Comparison of ENCODE assay signal across 18 cellular contexts in the genomic region with DNA sequence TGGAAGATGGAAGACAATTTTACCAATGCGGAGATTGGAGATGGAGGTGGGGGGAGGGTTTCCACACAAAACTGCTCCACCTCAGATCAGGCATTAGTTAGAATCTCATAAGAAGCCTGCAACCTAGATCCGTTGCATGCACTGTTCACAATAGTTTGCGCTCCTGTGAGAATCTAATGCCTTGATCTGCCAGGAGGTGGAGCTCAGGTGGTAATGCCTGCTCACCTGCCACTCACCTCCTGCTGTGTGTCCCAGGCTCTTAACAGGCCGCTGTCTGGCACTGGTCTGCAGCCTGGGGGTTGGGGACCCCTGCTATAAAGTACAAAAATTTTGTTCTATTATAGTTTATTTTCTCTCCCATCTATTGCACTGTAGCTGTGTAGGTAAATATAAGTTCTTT.
"Had no signal": no experiment of that assay in that cellular context is flagged by ENCODE, and none has a peak within 500 bp of the region (broad histone marks: within the 10 kb centered on the region; RNA-seq: fewer than 3 reads in every experiment).

No MANE protein-coding gene starts in this region.

- H3K4me2 ChIP-seq: neural progenitor cell had no signal

- H3K36me3 Mint-ChIP-seq: activated naive CD8-positive, alpha-beta T cell treated with anti-CD3 and anti-CD28 coated beads for 36 hours; naive B cell; neural progenitor cell; stimulated activated naive B cell treated with anti-CD40 and anti-IgM and Interleukin-4, amounts not matched to agents 10 μg/mL and 1 μg/mL and 100 μg/mL, for 72 hours had no signal

- H3K4me3 Mint-ChIP-seq: activated B cell treated with CpG ODN at 0.5 μM for 24 hours; activated CD4-positive, alpha-beta T cell treated with anti-CD3 and anti-CD28 coated beads, Interleukin-2, amount 10 ng/mL, durations not matched to agents 24 days and 14 days; activated naive CD8-positive, alpha-beta T cell treated with anti-CD3 and anti-CD28 coated beads for 36 hours; central memory CD8-positive, alpha-beta T cell; naive B cell; neural progenitor cell; stimulated activated naive B cell treated with anti-CD40 and anti-IgM and Interleukin-4, amounts not matched to agents 10 μg/mL and 1 μg/mL and 100 μg/mL, for 72 hours; T-helper 1 cell treated with Interleukin-12 subunit alpha and Interleukin-12 subunit beta and Interleukin-4 antibody, amounts not matched to agents 30 μg/mL and 1 μg/mL, for 36 hours had no signal

- H3K27me3 Mint-ChIP-seq: activated B cell treated with CpG ODN at 0.5 μM for 24 hours; activated CD4-positive, alpha-beta T cell treated with anti-CD3 and anti-CD28 coated beads, Interleukin-2, amount 10 ng/mL, durations not matched to agents 24 days and 14 days; activated naive CD8-positive, alpha-beta T cell treated with anti-CD3 and anti-CD28 coated beads for 36 hours; central memory CD8-positive, alpha-beta T cell; naive B cell; stimulated activated naive B cell treated with anti-CD40 and anti-IgM and Interleukin-4, amounts not matched to agents 10 μg/mL and 1 μg/mL and 100 μg/mL, for 72 hours had no signal

- H3K27ac Mint-ChIP-seq: activated B cell treated with CpG ODN at 0.5 μM for 24 hours; activated CD4-positive, alpha-beta T cell treated with anti-CD3 and anti-CD28 coated beads, Interleukin-2, amount 10 ng/mL, durations not matched to agents 24 days and 14 days; activated naive CD8-positive, alpha-beta T cell treated with anti-CD3 and anti-CD28 coated beads for 36 hours; naive B cell; neural progenitor cell; stimulated activated naive B cell treated with anti-CD40 and anti-IgM and Interleukin-4, amounts not matched to agents 10 μg/mL and 1 μg/mL and 100 μg/mL, for 72 hours; T-helper 1 cell treated with Interleukin-12 subunit alpha and Interleukin-12 subunit beta and Interleukin-4 antibody, amounts not matched to agents 30 μg/mL and 1 μg/mL, for 36 hours had no signal

- H3K4me3 ChIP-seq: body of pancreas, coronary artery, esophagus squamous epithelium, lung, neural progenitor cell, tibial artery had no signal

- H3K27me3 ChIP-seq: body of pancreas, esophagus squamous epithelium, neural progenitor cell, tibial artery had no signal

- ATAC-seq: body of pancreas; stimulated activated naive B cell treated with anti-CD40 and anti-IgM and Interleukin-4, amounts not matched to agents 10 μg/mL and 1 μg/mL and 100 μg/mL, for 72 hours had no signal

- H3K27ac ChIP-seq: body of pancreas, coronary artery, esophagus squamous epithelium, neural progenitor cell, tibial artery had no signal

- H2AFZ ChIP-seq: neural progenitor cell had no signal

- H3K4me1 Mint-ChIP-seq: activated B cell treated with CpG ODN at 0.5 μM for 24 hours; activated CD4-positive, alpha-beta T cell treated with anti-CD3 and anti-CD28 coated beads, Interleukin-2, amount 10 ng/mL, durations not matched to agents 24 days and 14 days; activated naive CD8-positive, alpha-beta T cell treated with anti-CD3 and anti-CD28 coated beads for 36 hours; central memory CD8-positive, alpha-beta T cell; naive B cell; stimulated activated naive B cell treated with anti-CD40 and anti-IgM and Interleukin-4, amounts not matched to agents 10 μg/mL and 1 μg/mL and 100 μg/mL, for 72 hours had no signal

- DNase-seq: activated B cell treated with CpG ODN at 0.5 μM for 24 hours; activated CD4-positive, alpha-beta T cell treated with anti-CD3 and anti-CD28 coated beads, Interleukin-2, amount 10 ng/mL, durations not matched to agents 24 days and 14 days; activated CD8-positive, alpha-beta memory T cell treated with anti-CD3 and anti-CD28 coated beads, Interleukin-2, amount 50 U/mL, for 48 hours; activated gamma-delta T cell treated with Interleukin-2 at 50 U/mL for 16 hours; activated naive CD8-positive, alpha-beta T cell treated with anti-CD3 and anti-CD28 coated beads for 36 hours; amygdala; body of pancreas; esophagus squamous epithelium; hypothalamus; naive B cell; stimulated activated CD4-positive, alpha-beta T cell treated with anti-CD3 and anti-CD28 coated beads, Interleukin-2, amount 100 ng/mL, for 48 hours; stimulated activated naive B cell treated with anti-CD40 and anti-IgM and Interleukin-4, amounts not matched to agents 10 μg/mL and 1 μg/mL and 100 μg/mL, for 72 hours; tibial artery had no signal

- H3K36me3 ChIP-seq: esophagus squamous epithelium, neural progenitor cell, tibial artery had no signal

- H3K4me1 ChIP-seq: body of pancreas, neural progenitor cell, tibial artery had no signal
